Comparison of ENCODE assay signal across 8 cellular contexts in the genomic region with DNA sequence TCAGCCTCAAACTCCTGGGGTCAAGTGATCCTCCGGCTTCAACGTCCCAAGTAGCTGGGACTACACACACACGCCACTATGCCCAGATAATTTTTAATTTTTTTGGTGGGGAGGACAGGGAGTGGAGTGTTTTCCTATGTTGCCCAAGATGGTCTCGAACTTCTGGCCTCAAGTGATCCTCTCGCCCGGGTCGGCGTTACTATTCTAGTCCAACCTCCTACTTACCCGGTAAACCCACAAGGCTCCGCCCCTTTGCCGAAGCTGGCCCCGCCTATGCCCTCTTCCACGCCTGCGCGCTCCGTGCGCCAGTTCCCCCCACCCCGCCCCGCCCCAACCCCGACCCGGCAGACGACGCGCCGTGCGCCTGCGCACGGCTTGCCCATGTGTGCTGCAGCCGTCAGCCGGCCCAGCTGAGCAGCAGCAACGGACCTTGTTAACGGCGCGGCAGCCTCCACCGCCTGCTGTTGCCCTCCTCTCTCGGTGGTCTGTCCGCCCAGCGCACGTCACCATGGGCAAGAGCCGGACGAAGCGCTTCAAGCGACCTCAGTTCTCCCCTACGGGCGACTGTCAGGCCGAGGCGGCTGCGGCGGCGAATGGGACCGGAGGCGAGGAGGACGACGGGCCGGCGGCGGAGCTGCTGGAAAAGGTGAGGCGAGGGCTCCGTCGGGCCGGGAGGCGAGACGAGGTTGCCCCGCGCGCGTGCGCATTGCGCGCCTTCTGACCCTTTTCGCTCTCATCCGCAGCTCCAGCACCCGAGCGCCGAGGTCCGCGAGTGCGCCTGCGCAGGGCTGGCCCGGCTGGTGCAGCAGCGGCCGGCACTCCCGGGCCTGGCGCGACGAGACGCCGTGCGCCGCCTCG. TPM values are rescaled to one million over a fixed set of nuclear protein-coding genes. Genes with fewer than 3 reads are reported as not detected.
DNase-seq lines count a peak whose midpoint lies in the region; ATAC-seq lines count a peak whose summit lies in the region.

A gene with protein sequence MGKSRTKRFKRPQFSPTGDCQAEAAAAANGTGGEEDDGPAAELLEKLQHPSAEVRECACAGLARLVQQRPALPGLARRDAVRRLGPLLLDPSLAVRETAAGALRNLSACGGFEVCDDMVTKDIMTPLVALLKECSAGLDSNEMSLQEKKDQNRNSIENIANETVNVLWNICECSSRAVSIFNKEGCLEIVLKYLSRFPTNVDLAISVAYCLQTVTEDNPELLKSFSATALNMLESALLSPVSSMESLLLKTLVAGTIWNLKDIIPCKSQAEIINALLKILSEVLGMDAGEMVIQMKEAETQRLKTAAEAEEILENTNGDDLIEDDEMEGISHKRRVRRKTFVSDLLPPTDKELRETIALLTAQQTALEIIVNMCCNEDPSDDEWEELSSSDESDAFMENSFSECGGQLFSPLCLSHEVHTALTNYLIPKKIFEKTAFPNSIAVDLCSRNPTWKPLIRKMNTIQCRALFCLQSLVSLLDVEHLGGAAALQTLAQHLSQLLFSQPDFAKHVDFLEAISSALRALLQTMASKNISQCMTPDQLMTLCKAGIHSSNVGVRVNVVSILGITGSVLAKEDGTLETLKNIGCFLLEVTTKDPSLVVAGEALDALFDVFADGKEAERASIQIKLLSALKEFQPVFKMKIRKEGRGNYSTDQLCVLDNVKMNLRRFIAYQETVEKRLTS (plus strand): TSS at position 347 of the 858 bp plus-strand sequence. CDS start 162 bp downstream, at position 509.

- in situ Hi-C loops in endometrial microvascular endothelial cells (cut with HindIII; ENCODE audit: inconsistent ontology term, low pct_unique_long_range_greater_than_20kb, low sequenced_read_pairs) = no loop called here

- H3K27ac Mint-ChIP-seq in activated CD8-positive, alpha-beta memory T cell treated with anti-CD3 and anti-CD28 coated beads, Interleukin-2, amount 10 ng/mL, durations not matched to agents 7 days and 5 days = peak within 1 kb of the TSS; percentile 91

- peak within 1 kb of the TSS; percentile 93 for H3K27ac ChIP-seq in mesodermal cell (ENCODE audit: low read depth, low read length, severe bottlenecking)

- no peaks in the 10 kb centered on the region for H3K9me3 Mint-ChIP-seq in activated CD8-positive, alpha-beta memory T cell treated with anti-CD3 and anti-CD28 coated beads, Interleukin-2, amount 10 ng/mL, durations not matched to agents 7 days and 5 days (ENCODE audit: low read depth)

- whole genome bisulfite sequencing in mesodermal cell (ENCODE audit: insufficient coverage in 2 of 2), 2 experiments = 1 to 4% methylated on average over 54 to 70 of the region's 91 CpGs

- H3K27me3 Mint-ChIP-seq in activated CD8-positive, alpha-beta memory T cell treated with anti-CD3 and anti-CD28 coated beads, Interleukin-2, amount 10 ng/mL, durations not matched to agents 7 days and 5 days = no peaks in the 10 kb centered on the region

- peaks cover 40% of the 10 kb centered on the region for H3K4me1 Mint-ChIP-seq in activated CD8-positive, alpha-beta memory T cell treated with anti-CD3 and anti-CD28 coated beads, Interleukin-2, amount 10 ng/mL, durations not matched to agents 7 days and 5 days

- H3K4me3 ChIP-seq in mesodermal cell (ENCODE audit: extremely low read depth, insufficient read depth, low read length, poor library complexity, severe bottlenecking) = peak within 1 kb of the TSS; percentile 84

- ATAC-seq in GM21381 (IDR thresholded peaks at IDR 0.05; ENCODE audit: unreplicated experiment) = peak; percentile 82
- peak; percentile 91 for ATAC-seq in activated CD8-positive, alpha-beta memory T cell treated with anti-CD3 and anti-CD28 coated beads, Interleukin-2, amount 10 ng/mL, durations not matched to agents 7 days and 5 days

- peak within 1 kb of the TSS; percentile 97 for H3K4me3 Mint-ChIP-seq in activated CD8-positive, alpha-beta memory T cell treated with anti-CD3 and anti-CD28 coated beads, Interleukin-2, amount 10 ng/mL, durations not matched to agents 7 days and 5 days

- peaks cover 7% of the 10 kb centered on the region for H3K36me3 Mint-ChIP-seq in activated CD8-positive, alpha-beta memory T cell treated with anti-CD3 and anti-CD28 coated beads, Interleukin-2, amount 10 ng/mL, durations not matched to agents 7 days and 5 days

- CTCF ChIA-PET in activated CD8-positive, alpha-beta memory T cell treated with anti-CD3 and anti-CD28 coated beads, Interleukin-2, amount 10 ng/mL, durations not matched to agents 7 days and 5 days (lab: Charles Lee) = interaction anchor here (0.6 to 9.8 kb wide), 14 partner anchors 38 to 741 kb away, joined by 3 to 153 read pairs (median 4); a partner anchor contains a TSS

- peaks cover 16% of the 10 kb centered on the region for H3K4me1 ChIP-seq in mesodermal cell (ENCODE audit: control insufficient read depth, insufficient read depth, low read length, poor library complexity, severe bottlenecking)

- no peaks in the 10 kb centered on the region for H3K9me3 ChIP-seq in mesodermal cell (ENCODE audit: control insufficient read depth, low read length)

- H3K36me3 ChIP-seq in mesodermal cell (ENCODE audit: control insufficient read depth, insufficient read depth, low read length) = peaks cover 20% of the 10 kb centered on the region

- DNase-seq in COR-L47 (lab: John Stamatoyannopoulos, UW) (peak; percentile 84), HUDEP-2 (lab: John Stamatoyannopoulos, UW; ENCODE audit: unreplicated experiment in 76 of 76) (peak; percentile 6 to 96 (median 88)), NOMO-1 treated with dmso at 0.1 percent for 144 hours (lab: John Stamatoyannopoulos, UW; ENCODE audit: unreplicated experiment) (peak; percentile 86)
- DNase-seq in activated CD8-positive, alpha-beta memory T cell treated with anti-CD3 and anti-CD28 coated beads, Interleukin-2, amount 10 ng/mL, durations not matched to agents 7 days and 5 days = peak; percentile 96
- DNase-seq in stimulated activated CD8-positive, alpha-beta memory T cell treated with anti-CD3 and anti-CD28 coated beads, Interleukin-15, amount 100 ng/mL, for 24 hours (ENCODE audit: low read depth) = peak; percentile 85

RNA-seq across cellular contexts. Expression of the gene that starts here (rescaled TPM):
- 10 to 100 TPM; 24.3 to 26.1 TPM for total RNA-seq in activated CD8-positive, alpha-beta memory T cell treated with anti-CD3 and anti-CD28 coated beads, Interleukin-2, amount 10 ng/mL, durations not matched to agents 7 days and 5 days
- 29.7 TPM for total RNA-seq in endometrial microvascular endothelial cells (ENCODE audit: inconsistent ontology term)
- 15.8 TPM for polyA plus RNA-seq in mesodermal cell (2013, experiment 1 of 2)
- polyA plus RNA-seq in mesodermal cell (2013, experiment 2 of 2) = 13.5 TPM

Comparison
In these comparisons a context has a peak if more than half of its experiments do, and no peak if none do; other contexts are left out.
1. Peak in every context shown above with its lines: DNase-seq, ATAC-seq, H3K4me3 ChIP-seq and H3K27ac ChIP-seq.